In genomic region chr1:85276290-85277026, GRCh38 we compare ENCODE assay signal across 8 cellular contexts. TPM values are rescaled to one million over a fixed set of nuclear protein-coding genes. Genes with fewer than 3 reads are reported as not detected.
DNase-seq lines count a peak whose midpoint lies in the region; ATAC-seq and TF ChIP-seq lines count a peak whose summit lies in the region.

BCL10 (minus strand) TSS chr1:85276632; CDS start chr1:85276352, 280 bp downstream.

- peaks cover 67% of the 10 kb centered on the region for H3K4me1 Mint-ChIP-seq in activated T-helper 1 cell treated with anti-CD3 and anti-CD28 coated beads, Interleukin-12 subunit alpha, Interleukin-12 subunit beta, Interleukin-2, Interleukin-4 antibody, amounts not matched to agents 30 ng/mL and 10 ng/mL and 1 ng/mL, durations not matched to agents 14 hours and 24 hours and 36 hours (ENCODE audit: low read depth)

- DNase-seq in DND-41 (peak; percentile 98), GM23248 (peak; percentile 100), Kasumi-1 (lab: John Stamatoyannopoulos, UW) (peak; percentile 97), RPMI7951 (ENCODE audit: low read depth) (peak; percentile 99), esophagus squamous epithelium (lab: John Stamatoyannopoulos, UW) (peak; percentile 87), myocyte (ENCODE audit: low read depth) (peak; percentile 99)
- DNase-seq in activated T-helper 1 cell treated with anti-CD3 and anti-CD28 coated beads, Interleukin-12 subunit alpha, Interleukin-12 subunit beta, Interleukin-2, Interleukin-4 antibody, amounts not matched to agents 30 ng/mL and 10 ng/mL and 1 ng/mL, durations not matched to agents 14 hours and 24 hours and 36 hours (ENCODE audit: low spot score) = peak; percentile 98
- peak; percentile 95 to 98 for DNase-seq in stimulated activated CD8-positive, alpha-beta memory T cell treated with anti-CD3 and anti-CD28 coated beads, Interleukin-7, amount 100 ng/mL, for 48 hours (ENCODE audit: extremely low read depth in 1 of 2, low read depth in 1 of 2)

- peaks cover 11% of the 10 kb centered on the region for H3K27me3 Mint-ChIP-seq in activated T-helper 1 cell treated with anti-CD3 and anti-CD28 coated beads, Interleukin-12 subunit alpha, Interleukin-12 subunit beta, Interleukin-2, Interleukin-4 antibody, amounts not matched to agents 30 ng/mL and 10 ng/mL and 1 ng/mL, durations not matched to agents 14 hours and 24 hours and 36 hours (ENCODE audit: insufficient read depth)

- H3K9me2 ChIP-seq in GM23248 (ENCODE audit: insufficient read depth) = no peaks in the 10 kb centered on the region

- H3K9me3 ChIP-seq in DND-41 (ENCODE audit: insufficient read depth, low read length, severe bottlenecking) = no peaks in the 10 kb centered on the region
- no peaks in the 10 kb centered on the region for H3K9me3 ChIP-seq in GM23248 (ENCODE audit: low read depth)
- H3K9me3 ChIP-seq in esophagus squamous epithelium = no peaks in the 10 kb centered on the region

- peak within 1 kb of the TSS; percentile 87 for H3K27ac Mint-ChIP-seq in activated T-helper 1 cell treated with anti-CD3 and anti-CD28 coated beads, Interleukin-12 subunit alpha, Interleukin-12 subunit beta, Interleukin-2, Interleukin-4 antibody, amounts not matched to agents 30 ng/mL and 10 ng/mL and 1 ng/mL, durations not matched to agents 14 hours and 24 hours and 36 hours

- 0 to 1% methylated on average over 52 to 57 of the region's 72 CpGs for WGBS in GM23248 (ENCODE audit: low coverage in 1 of 2, low lambda C conversion rate in 2 of 2, missing lambda C conversion rate in 2 of 2), 2 experiments
- 0% methylated on average over 4 of the region's 72 CpGs for WGBS in esophagus squamous epithelium, 2 donors

- H2AFZ ChIP-seq in DND-41 (ENCODE audit: low read depth, low read length) (peak within 1 kb of the TSS; percentile 81), GM23248 (peak within 1 kb of the TSS; percentile 77)

- no peaks in the 10 kb centered on the region for H3K9me3 Mint-ChIP-seq in activated T-helper 1 cell treated with anti-CD3 and anti-CD28 coated beads, Interleukin-12 subunit alpha, Interleukin-12 subunit beta, Interleukin-2, Interleukin-4 antibody, amounts not matched to agents 30 ng/mL and 10 ng/mL and 1 ng/mL, durations not matched to agents 14 hours and 24 hours and 36 hours

- peaks cover 39% of the 10 kb centered on the region for H3F3A ChIP-seq in GM23248 (ENCODE audit: insufficient read depth)

- peak within 1 kb of the TSS; percentile 88 for H3K4me3 Mint-ChIP-seq in activated T-helper 1 cell treated with anti-CD3 and anti-CD28 coated beads, Interleukin-12 subunit alpha, Interleukin-12 subunit beta, Interleukin-2, Interleukin-4 antibody, amounts not matched to agents 30 ng/mL and 10 ng/mL and 1 ng/mL, durations not matched to agents 14 hours and 24 hours and 36 hours

- no peak for TF ChIP-seq CTCF in DND-41 (IDR thresholded peaks at IDR 0.05; ENCODE audit: borderline replicate concordance, extremely low read depth, low read length, poor library complexity, severe bottlenecking)
- no peak for TF ChIP-seq CTCF in esophagus squamous epithelium (IDR thresholded peaks at IDR 0.05)

- peaks cover 6% of the 10 kb centered on the region for H3K36me3 ChIP-seq in DND-41 (ENCODE audit: insufficient read depth, low read length)
- H3K36me3 ChIP-seq in GM23248 (ENCODE audit: low read depth) = peaks cover 11% of the 10 kb centered on the region; the same call in 1 of the 2 replicates
- H3K36me3 ChIP-seq in esophagus squamous epithelium = peaks cover 0 to 17% (median 0%) of the 10 kb centered on the region in 3 donors

- peaks cover 26% of the 10 kb centered on the region for H3K36me3 Mint-ChIP-seq in activated T-helper 1 cell treated with anti-CD3 and anti-CD28 coated beads, Interleukin-12 subunit alpha, Interleukin-12 subunit beta, Interleukin-2, Interleukin-4 antibody, amounts not matched to agents 30 ng/mL and 10 ng/mL and 1 ng/mL, durations not matched to agents 14 hours and 24 hours and 36 hours (ENCODE audit: low read depth)

- H3K4me1 ChIP-seq in DND-41 (ENCODE audit: insufficient read depth, low read length) (peaks cover 37% of the 10 kb centered on the region), GM23248 (ENCODE audit: insufficient read depth) (peaks cover 38% of the 10 kb centered on the region), esophagus squamous epithelium (peaks cover 25 to 82% (median 42%) of the 10 kb centered on the region in 3 donors)

- H3K4me3 ChIP-seq in DND-41 (ENCODE audit: low read depth in 1 of 2, low read length in 2 of 2) (peak within 1 kb of the TSS; percentile 60 to 86), GM23248 (peak within 1 kb of the TSS; percentile 98), esophagus squamous epithelium (peak within 1 kb of the TSS; percentile 79 to 100 (median 91))

- peak; percentile 97 for ATAC-seq in DND-41 (ENCODE audit: insufficient read depth, low read depth)

- peaks cover 3% of the 10 kb centered on the region; the same call in 1 of the 2 replicates for H4K20me1 ChIP-seq in DND-41 (ENCODE audit: insufficient read depth, low read length)
- H4K20me1 ChIP-seq in GM23248 (ENCODE audit: insufficient read depth) = peaks cover 4% of the 10 kb centered on the region; the same call in 1 of the 2 replicates

- H3K27me3 ChIP-seq in DND-41 (ENCODE audit: insufficient read depth, low read length, poor library complexity) (no peaks in the 10 kb centered on the region), GM23248 (replicated peaks; ENCODE audit: insufficient read depth) (no peaks in the 10 kb centered on the region), esophagus squamous epithelium (no peaks in the 10 kb centered on the region)

- TF ChIP-seq POLR2A in esophagus squamous epithelium (IDR thresholded peaks at IDR 0.05) = peak in 3 of 4 donors; percentile 86 to 96 (median 95)

- H3K27ac ChIP-seq in DND-41 (ENCODE audit: low read length) = peak within 1 kb of the TSS; percentile 86
- peak within 1 kb of the TSS; percentile 89 for H3K27ac ChIP-seq in GM23248
- H3K27ac ChIP-seq in esophagus squamous epithelium = peak within 1 kb of the TSS; percentile 97 to 100 (median 99)

- in situ Hi-C loops in GM23248 (cut with MboI) = no loop called here

- H3K79me2 ChIP-seq in DND-41 (ENCODE audit: insufficient read depth, low read length) (peaks cover 48% of the 10 kb centered on the region), GM23248 (ENCODE audit: insufficient read depth) (peaks cover 47% of the 10 kb centered on the region)

- peak within 1 kb of the TSS; percentile 78 for H3K4me2 ChIP-seq in DND-41 (ENCODE audit: insufficient read depth, low read length)
- H3K4me2 ChIP-seq in GM23248 (ENCODE audit: unreplicated experiment) = peak within 1 kb of the TSS; percentile 97

- H3K9ac ChIP-seq in DND-41 (ENCODE audit: low read depth, low read length) (peak within 1 kb of the TSS; percentile 60), GM23248 (peak within 1 kb of the TSS; percentile 97)

- intact Hi-C loops in activated T-helper 1 cell treated with anti-CD3 and anti-CD28 coated beads, Interleukin-12 subunit alpha, Interleukin-12 subunit beta, Interleukin-2, Interleukin-4 antibody, amounts not matched to agents 30 ng/mL and 10 ng/mL and 1 ng/mL, durations not matched to agents 14 hours and 24 hours and 36 hours (cut with micrococcal nuclease) = loop anchor here (1.0 to 10.0 kb wide), 16 partner anchors 17 to 1636 kb away; partner anchors contain the start of genes C1orf52, HS2ST1, MCOLN2 and ODF2L
- intact Hi-C loops in esophagus squamous epithelium (cut with DNase I) = no loop called here

RNA-seq across cellular contexts. Expression of gene BCL10, which starts in this region (rescaled TPM):
- total RNA-seq in GM23248 (2014; rRNA removed; shearing (Covaris generic)) = 45.5 and 51.4 TPM in 2 replicates
- polyA plus RNA-seq in GM23248 (2016; fragmentation: Nextera tagmentation; extraction: Ambion mirVana) = 70.7 and 74.2 TPM in 2 replicates
- 31.9 and 34.1 TPM in 2 replicates for total RNA-seq in RPMI7951 (2014; rRNA removed; shearing (Covaris generic))
- total RNA-seq in activated T-helper 1 cell treated with anti-CD3 and anti-CD28 coated beads, Interleukin-12 subunit alpha, Interleukin-12 subunit beta, Interleukin-2, Interleukin-4 antibody, amounts not matched to agents 30 ng/mL and 10 ng/mL and 1 ng/mL, durations not matched to agents 14 hours and 24 hours and 36 hours = 25.1 and 28.8 TPM in 2 replicates
- 10 to 100 TPM; 24.4 to 42.3 (median 27.0) TPM for total RNA-seq in esophagus squamous epithelium
- total RNA-seq in myocyte = 14.3 and 15.6 TPM in 2 replicates
- polyA plus RNA-seq in myocyte (2012) = 9.1 TPM

Comparison
In these comparisons a context has a peak if more than half of its experiments do, and no peak if none do; other contexts are left out.
1. Peak in every context shown above with its lines: DNase-seq, ATAC-seq, H3K4me3 ChIP-seq and H3K27ac ChIP-seq.